In genomic region chr11:86740628-86741488, GRCh38 we compare ENCODE assay signal across 9 cellular contexts. TPM values are rescaled to one million over a fixed set of nuclear protein-coding genes. Genes with fewer than 3 reads are reported as not detected.
DNase-seq lines count a peak whose midpoint lies in the region; ATAC-seq and TF ChIP-seq lines count a peak whose summit lies in the region.
"Had no signal": no experiment of that assay in that cellular context is flagged by ENCODE, and none has a peak within 500 bp of the region (broad histone marks: within the 10 kb centered on the region; RNA-seq: fewer than 3 reads in every experiment).

No MANE protein-coding gene starts in this region.

- no peaks in the 10 kb centered on the region; the same call in 1 of the 2 replicates for H3K9me3 ChIP-seq in Caco-2
- H3K9me3 ChIP-seq: neutrophil had no signal

- H3K4me1 Mint-ChIP-seq in Caco-2 (ENCODE audit: low read depth, unreplicated experiment) = peaks cover 80% of the 10 kb centered on the region

- intact Hi-C loops in Caco-2 (cut with micrococcal nuclease; ENCODE audit: unreplicated experiment) = loop anchor here (2.0 kb wide), 5 partner anchors 22 to 68 kb away; partner anchors contain the start of genes ME3 and PRSS23

- peak overlapping the region; percentile 97 for H3K27ac Mint-ChIP-seq in Caco-2 (ENCODE audit: unreplicated experiment)

- H3K4me3 Mint-ChIP-seq in Caco-2 (ENCODE audit: unreplicated experiment) = peak overlapping the region; percentile 18

- TF ChIP-seq CTCF in Caco-2 (IDR thresholded peaks at IDR 0.05; ENCODE audit: insufficient read depth in 1 of 2, low read depth in 1 of 2, low read length in 1 of 2, severe bottlenecking in 1 of 2, unreplicated experiment in 1 of 2) = no peak

- H3K27me3 ChIP-seq in Caco-2 (replicated peaks; ENCODE audit: control insufficient read depth, insufficient read depth, low read length) = no peaks in the 10 kb centered on the region
- H3K27me3 ChIP-seq: neutrophil had no signal

- no peak for ATAC-seq in GM21576 (IDR thresholded peaks at IDR 0.05; ENCODE audit: unreplicated experiment)
- no peak for ATAC-seq in GM18873 (IDR thresholded peaks at IDR 0.05; ENCODE audit: low FRiP score, unreplicated experiment)

- BruUV-seq in Caco-2 (replicated peaks; lab: Mats Ljungman, UMichigan) = TSS peak; percentile 13

- H3K4me1 ChIP-seq in Caco-2 = peaks cover 83% of the 10 kb centered on the region

- CTCF ChIA-PET in Caco-2 (lab: Charles Lee) = interaction anchor here (0.7 to 1.4 kb wide), 3 partner anchors 58 to 133 kb away, joined by 3 to 5 read pairs (median 3); partner anchors contain the start of gene PRSS23

- no peaks in the 10 kb centered on the region for H3K36me3 ChIP-seq in Caco-2 (ENCODE audit: control insufficient read depth, insufficient read depth, low read length)
- H3K36me3 ChIP-seq: neutrophil had no signal

- H3K4me3 ChIP-seq in Caco-2 (ENCODE audit: low read depth, low read length) = no peak overlapping the region

- H3K27me3 Mint-ChIP-seq in Caco-2 (ENCODE audit: insufficient read depth, unreplicated experiment) = no peaks in the 10 kb centered on the region

- peaks cover 6% of the 10 kb centered on the region for H3K36me3 Mint-ChIP-seq in Caco-2 (ENCODE audit: insufficient read depth, unreplicated experiment)

- H3K9me3 Mint-ChIP-seq in Caco-2 (ENCODE audit: unreplicated experiment) = peaks cover 9% of the 10 kb centered on the region

- DNase-seq in Caco-2 = peak; percentile 81 to 82
- DNase-seq in M059J (ENCODE audit: low read depth) = peak; percentile 99
- DNase-seq in brain pericyte (ENCODE audit: low read depth, low spot score) = peak; percentile 86
- DNase-seq in iris pigment epithelial cell (ENCODE audit: low read depth) = peak; percentile 98
- DNase-seq in stimulated activated CD4-positive, alpha-beta T cell treated with anti-CD3 and anti-CD28 coated beads, Interleukin-2, amount 100 ng/mL, for 48 hours = peak; percentile 4 to 5
- no peak for DNase-seq in RPMI8226

- POLR2A ChIA-PET in Caco-2 (lab: Charles Lee) = interaction anchor here (1.0 to 1.4 kb wide), 3 partner anchors 41 to 71 kb away, joined by 3 to 6 read pairs (median 3); partner anchors contain the start of gene PRSS23

RNA-seq across cellular contexts. Expression of gene PRSS23, which starts 59.5 kb away (rescaled TPM):
- total RNA-seq in Caco-2 (2022) = 400 and 432 TPM in 2 replicates
- total RNA-seq in M059J (2014; rRNA removed; shearing (Covaris generic)) = 474 and 507 TPM in 2 replicates
